In genomic region chr7:134954197-134955082, GRCh38 we compare ENCODE assay signal across 1 cellular context.
TF ChIP-seq lines count a peak whose summit lies in the region.

No MANE protein-coding gene starts in this region.

TF ChIP-seq in H1, 55 proteins besides CTCF, POLR2A, EP300 and RAD21 (continued from another document):
- TF ChIP-seq USF2 (IDR thresholded peaks at IDR 0.05; ENCODE audit: low read length) (no peak), CHD7 (IDR thresholded peaks at IDR 0.05; ENCODE audit: insufficient replicate concordance, low read length) (no peak), RBBP5 (IDR thresholded peaks at IDR 0.05; ENCODE audit: borderline replicate concordance, low read depth, low read length) (no peak), FOSL1 (IDR thresholded peaks at IDR 0.05; ENCODE audit: insufficient read depth, low read depth, low read length) (no peak), SP2 (IDR thresholded peaks at IDR 0.05; ENCODE audit: low read length) (no peak), KDM5A (IDR thresholded peaks at IDR 0.05; ENCODE audit: low read length) (no peak), CTBP2 (IDR thresholded peaks at IDR 0.05; ENCODE audit: borderline replicate concordance, insufficient read depth, insufficient read length, low read length) (no peak), SUZ12 (IDR thresholded peaks at IDR 0.05; ENCODE audit: low read length) (no peak), CBX5 (IDR thresholded peaks at IDR 0.05; ENCODE audit: low read depth, low read length) (no peak), GABPA (IDR thresholded peaks at IDR 0.05; ENCODE audit: borderline replicate concordance, insufficient read depth, low read length) (no peak), JUN (IDR thresholded peaks at IDR 0.05; ENCODE audit: low read depth, low read length) (no peak), NANOG (IDR thresholded peaks at IDR 0.05; ENCODE audit: insufficient read depth, low read depth, low read length, poor library complexity, severe bottlenecking) (no peak), ZNF274 (IDR thresholded peaks at IDR 0.05; ENCODE audit: borderline replicate concordance, extremely low read depth, low read length) (no peak), POLR2AphosphoS5 (IDR thresholded peaks at IDR 0.05; ENCODE audit: low read depth, low read length) (no peak), SIX5 (IDR thresholded peaks at IDR 0.05; ENCODE audit: low read depth, low read length) (no peak), BRCA1 (IDR thresholded peaks at IDR 0.05; ENCODE audit: low read depth, low read length) (no peak)
